15 cellular contexts compared by ENCODE assay signal in genomic region chr5:142817961-142818431, GRCh38. TPM values are rescaled to one million over a fixed set of nuclear protein-coding genes. Genes with fewer than 3 reads are reported as not detected.
DNase-seq lines count a peak whose midpoint lies in the region; ATAC-seq and TF ChIP-seq lines count a peak whose summit lies in the region.
"Had no signal": no experiment of that assay in that cellular context is flagged by ENCODE, and none has a peak within 500 bp of the region (broad histone marks: within the 10 kb centered on the region; RNA-seq: fewer than 3 reads in every experiment).

No MANE protein-coding gene starts in this region.

- H3K9ac ChIP-seq in mucosa of rectum (ENCODE audit: low read depth in 1 of 2, low read length in 2 of 2), result peak overlapping the region in 1 of 2 donors; percentile 54

- no peaks in the 10 kb centered on the region for H3K27me3 ChIP-seq in esophagus (ENCODE audit: control insufficient read depth in 1 of 2, insufficient read depth in 2 of 2, low read length in 2 of 2)
- H3K27me3 ChIP-seq in mucosa of rectum (ENCODE audit: control insufficient read depth in 2 of 2, insufficient read depth in 2 of 2, low read length in 2 of 2), result no peaks in the 10 kb centered on the region
- no peaks in the 10 kb centered on the region for H3K27me3 ChIP-seq in aorta (ENCODE audit: control insufficient read depth in 1 of 2, insufficient read depth in 2 of 2, low read length in 1 of 2)

- intact Hi-C loops in Right ventricle myocardium inferior (cut with DNase I) (loop anchor here (2.0 to 10.0 kb wide), 2 partner anchors 39 to 47 kb away; no protein-coding TSS in a partner anchor), cardiac septum (cut with DNase I) (loop anchor here (5.0 to 10.0 kb wide), 2 partner anchors 36 to 47 kb away; no protein-coding TSS in a partner anchor), aorta (cut with DNase I) (loop anchor here in 1 of 2 donors (5.0 kb wide), 1 partner anchor 46 kb away; the partner anchor contains the start of gene ARHGAP26)

- WGBS in esophagus, 2 donors, result 40 to 52% methylated on average over 3 of the region's 3 CpGs
- 30 to 33% methylated on average over 3 of the region's 3 CpGs for WGBS in aorta, 2 donors

- H3K4me1 ChIP-seq in esophagus (ENCODE audit: control insufficient read depth in 2 of 2, insufficient read depth in 2 of 2, low read length in 1 of 2) (peaks cover 11 to 19% of the 10 kb centered on the region in 2 donors), mucosa of rectum (ENCODE audit: control insufficient read depth in 2 of 2, insufficient read depth in 2 of 2, low read length in 2 of 2) (peaks cover 50 to 71% of the 10 kb centered on the region in 2 donors), aorta (ENCODE audit: control insufficient read depth in 1 of 2, insufficient read depth in 2 of 2, low read length in 2 of 2) (peaks cover 2 to 5% of the 10 kb centered on the region in 2 donors)

- H3K36me3 ChIP-seq in esophagus (ENCODE audit: control insufficient read depth in 2 of 2, insufficient read depth in 2 of 2, low read length in 1 of 2) (no peaks in the 10 kb centered on the region), mucosa of rectum (ENCODE audit: control insufficient read depth in 2 of 2, insufficient read depth in 2 of 2, low read length in 2 of 2) (no peaks in the 10 kb centered on the region), aorta (ENCODE audit: control insufficient read depth in 1 of 2, insufficient read depth in 2 of 2, low read length in 1 of 2) (no peaks in the 10 kb centered on the region)

- TF ChIP-seq CTCF in coronary artery (IDR thresholded peaks at IDR 0.05), result no peak

- DNase-seq in Right ventricle myocardium inferior (ENCODE audit: missing footprints) (no peak), cardiac septum (ENCODE audit: low spot score) (no peak), aorta (no peak), coronary artery (ENCODE audit: low spot score) (no peak), islet precursor cell (no peak)
- no peak for DNase-seq in stimulated activated CD4-positive, alpha-beta T cell treated with anti-CD3 and anti-CD28 coated beads, Interleukin-1b, Interleukin-23, amount 100 ng/mL, for 48 hours
- DNase-seq: HCEC 1CT, naive B cell, trophoblast cell had no signal

- H3K27ac ChIP-seq in esophagus (ENCODE audit: low read depth in 2 of 2, low read length in 1 of 2) (peak overlapping the region; percentile 69 to 78), mucosa of rectum (ENCODE audit: low read depth in 2 of 2, low read length in 2 of 2) (peak overlapping the region; percentile 89 to 92), aorta (ENCODE audit: low read depth in 1 of 2, low read length in 2 of 2) (peak overlapping the region in 1 of 2 donors; percentile 55), coronary artery (peak overlapping the region in 1 of 2 donors; percentile 77)
- H3K27ac ChIP-seq: epithelial cell of prostate, SK-N-MC had no signal

- H3K9me3 ChIP-seq in esophagus (ENCODE audit: control insufficient read depth in 2 of 2, insufficient read depth in 1 of 2, low read depth in 1 of 2, low read length in 1 of 2) (no peaks in the 10 kb centered on the region), mucosa of rectum (ENCODE audit: control insufficient read depth in 2 of 2, low read length in 2 of 2) (no peaks in the 10 kb centered on the region), aorta (ENCODE audit: control insufficient read depth, low read length) (no peaks in the 10 kb centered on the region)

- H3K4me3 ChIP-seq in esophagus (ENCODE audit: low read depth in 1 of 2, low read length in 2 of 2) (no peak overlapping the region), mucosa of rectum (ENCODE audit: low read length in 2 of 2) (no peak overlapping the region), aorta (ENCODE audit: low read length in 2 of 2) (no peak overlapping the region), coronary artery (no peak overlapping the region)
- H3K4me3 ChIP-seq: GM12878, SK-N-MC had no signal

- peak; percentile 65 for ATAC-seq in Right ventricle myocardium inferior
- peak; percentile 61 for ATAC-seq in aorta (ENCODE audit: low FRiP score)
- ATAC-seq: activated CD4-positive, CD25-positive, alpha-beta regulatory T cell treated with anti-CD3 and anti-CD28 coated beads, Interleukin-2, amount 50 U/mL, for 24 hours; GM12878 had no signal

RNA-seq across cellular contexts. Expression of gene ARHGAP26, which starts 47.8 kb away (rescaled TPM):
- total RNA-seq in Right ventricle myocardium inferior (29.8 TPM), cardiac septum (32.0 TPM), aorta (10 to 100 TPM; 51.1 to 70.7 TPM)
- polyA plus RNA-seq in esophagus (1 to 10 TPM; 3.1 to 3.6 TPM), aorta (1 to 10 TPM; 4.5 to 8.2 TPM)
